Comparison of ENCODE assay signal across 31 cellular contexts in genomic region chr13:25174304-25174703, GRCh38. TPM values are rescaled to one million over a fixed set of nuclear protein-coding genes. Genes with fewer than 3 reads are reported as not detected.
"Had no signal": no experiment of that assay in that cellular context is flagged by ENCODE, and none has a peak within 500 bp of the region (broad histone marks: within the 10 kb centered on the region; RNA-seq: fewer than 3 reads in every experiment).

No MANE protein-coding gene starts in this region.

- H3K4me1 ChIP-seq: colonic mucosa had no signal

- DNase-seq: activated B cell treated with CpG ODN at 0.5 μM for 24 hours; activated CD4-positive, alpha-beta T cell treated with anti-CD3 and anti-CD28 coated beads for 1 hour; activated CD4-positive, alpha-beta T cell treated with anti-CD3 and anti-CD28 coated beads, Interleukin-2, amount 10 ng/mL, durations not matched to agents 24 days and 14 days; activated CD4-positive, alpha-beta T cell treated with anti-CD3 and anti-CD28 coated beads, Interleukin-2, amount 50 U/mL, for 48 hours; activated CD8-positive, alpha-beta memory T cell treated with anti-CD3 and anti-CD28 coated beads, Interleukin-2, amount 10 ng/mL, durations not matched to agents 7 days and 5 days; activated effector memory CD4-positive, alpha-beta T cell treated with anti-CD3 and anti-CD28 coated beads, Interleukin-2, amount 50 U/mL, for 16 hours; activated naive CD4-positive, alpha-beta T cell treated with Interleukin-2 at 50 U/mL for 16 hours; activated naive CD8-positive, alpha-beta T cell treated with anti-CD3 and anti-CD28 coated beads, Interleukin-2, amount 50 U/mL, for 24 hours; activated T-cell treated with anti-CD3 and anti-CD28 coated beads, Interleukin-2, amount 50 U/mL, for 24 hours; amniotic stem cell; brain microvascular endothelial cell; cerebellar nuclear complex; colonic mucosa; NCI-H1092; NCI-H1417; NCI-H1930; NCI-H2171 treated with DMSO at 0.1 percent for 48 hours; NCI-H345; NCI-H510A treated with DMSO at 0.1 percent for 48 hours; NCI-H69; NK-92 treated with Interleukin-12 subunit alpha and Interleukin-12 subunit beta, amount 100 ng/mL, for 24 hours; OCI-M1; SHP77 had no signal

- H3K4me3 Mint-ChIP-seq: activated B cell treated with CpG ODN at 0.5 μM for 24 hours; activated CD4-positive, alpha-beta T cell treated with anti-CD3 and anti-CD28 coated beads, Interleukin-2, amount 10 ng/mL, durations not matched to agents 24 days and 14 days; activated CD8-positive, alpha-beta memory T cell treated with anti-CD3 and anti-CD28 coated beads, Interleukin-2, amount 10 ng/mL, durations not matched to agents 7 days and 5 days; activated naive CD8-positive, alpha-beta T cell treated with anti-CD3 and anti-CD28 coated beads, Interleukin-2, amount 50 U/mL, for 24 hours; activated T-cell treated with anti-CD3 and anti-CD28 coated beads, Interleukin-2, amount 50 U/mL, for 24 hours; activated T-helper 1 cell treated with anti-CD3 and anti-CD28 coated beads, Interleukin-12 subunit alpha, Interleukin-12 subunit beta, Interleukin-2, Interleukin-4 antibody, amounts not matched to agents 30 ng/mL and 10 ng/mL and 1 ng/mL, durations not matched to agents 14 hours and 24 hours and 36 hours; T-helper 1 cell treated with Interleukin-12 subunit alpha and Interleukin-12 subunit beta and Interleukin-4 antibody, amounts not matched to agents 30 μg/mL and 1 μg/mL, for 36 hours had no signal

- H3K27ac ChIP-seq: brain microvascular endothelial cell, cardiac muscle cell, colonic mucosa, RWPE1, SJSA1 had no signal

- H3K4me3 ChIP-seq: cardiac muscle cell, colonic mucosa, SJSA1 had no signal

- H3K9me3 ChIP-seq: colonic mucosa, SJSA1 had no signal

- H3K9me3 Mint-ChIP-seq: activated B cell treated with CpG ODN at 0.5 μM for 24 hours; activated CD4-positive, alpha-beta T cell treated with anti-CD3 and anti-CD28 coated beads, Interleukin-2, amount 10 ng/mL, durations not matched to agents 24 days and 14 days; activated T-cell treated with anti-CD3 and anti-CD28 coated beads, Interleukin-2, amount 50 U/mL, for 24 hours; activated T-helper 1 cell treated with anti-CD3 and anti-CD28 coated beads, Interleukin-12 subunit alpha, Interleukin-12 subunit beta, Interleukin-2, Interleukin-4 antibody, amounts not matched to agents 30 ng/mL and 10 ng/mL and 1 ng/mL, durations not matched to agents 14 hours and 24 hours and 36 hours; T-helper 1 cell treated with Interleukin-12 subunit alpha and Interleukin-12 subunit beta and Interleukin-4 antibody, amounts not matched to agents 30 μg/mL and 1 μg/mL, for 36 hours had no signal

- H3K36me3 ChIP-seq: brain microvascular endothelial cell, cardiac muscle cell, colonic mucosa, SJSA1 had no signal

- ATAC-seq: activated CD8-positive, alpha-beta memory T cell treated with anti-CD3 and anti-CD28 coated beads, Interleukin-2, amount 10 ng/mL, durations not matched to agents 7 days and 5 days; activated naive CD4-positive, alpha-beta T cell treated with anti-CD3 and anti-CD28 coated beads, Interleukin-2, amount 50 U/mL, for 72 hours; activated naive CD8-positive, alpha-beta T cell treated with anti-CD3 and anti-CD28 coated beads, Interleukin-2, amount 50 U/mL, for 24 hours; Panc1 had no signal

- H3K27ac Mint-ChIP-seq: activated B cell treated with CpG ODN at 0.5 μM for 24 hours; activated CD4-positive, alpha-beta T cell treated with anti-CD3 and anti-CD28 coated beads, Interleukin-2, amount 10 ng/mL, durations not matched to agents 24 days and 14 days; activated CD8-positive, alpha-beta memory T cell treated with anti-CD3 and anti-CD28 coated beads, Interleukin-2, amount 10 ng/mL, durations not matched to agents 7 days and 5 days; activated naive CD4-positive, alpha-beta T cell treated with anti-CD3 and anti-CD28 coated beads, Interleukin-2, amount 50 U/mL, for 72 hours; activated naive CD8-positive, alpha-beta T cell treated with anti-CD3 and anti-CD28 coated beads, Interleukin-2, amount 50 U/mL, for 24 hours; activated T-cell treated with anti-CD3 and anti-CD28 coated beads, Interleukin-2, amount 50 U/mL, for 24 hours; activated T-helper 1 cell treated with anti-CD3 and anti-CD28 coated beads, Interleukin-12 subunit alpha, Interleukin-12 subunit beta, Interleukin-2, Interleukin-4 antibody, amounts not matched to agents 30 ng/mL and 10 ng/mL and 1 ng/mL, durations not matched to agents 14 hours and 24 hours and 36 hours; T-helper 1 cell treated with Interleukin-12 subunit alpha and Interleukin-12 subunit beta and Interleukin-4 antibody, amounts not matched to agents 30 μg/mL and 1 μg/mL, for 36 hours had no signal

RNA-seq across cellular contexts. Expression of gene AMER2, which starts 2.2 kb away (rescaled TPM):
- total RNA-seq: activated B cell treated with CpG ODN at 0.5 μM for 24 hours; activated CD4-positive, alpha-beta T cell treated with anti-CD3 and anti-CD28 coated beads, Interleukin-2, amount 10 ng/mL, durations not matched to agents 24 days and 14 days; activated CD8-positive, alpha-beta memory T cell treated with anti-CD3 and anti-CD28 coated beads, Interleukin-2, amount 10 ng/mL, durations not matched to agents 7 days and 5 days; activated naive CD4-positive, alpha-beta T cell treated with anti-CD3 and anti-CD28 coated beads, Interleukin-2, amount 50 U/mL, for 72 hours; activated T-helper 1 cell treated with anti-CD3 and anti-CD28 coated beads, Interleukin-12 subunit alpha, Interleukin-12 subunit beta, Interleukin-2, Interleukin-4 antibody, amounts not matched to agents 30 ng/mL and 10 ng/mL and 1 ng/mL, durations not matched to agents 14 hours and 24 hours and 36 hours; MCF 10A; SJSA1 had no signal
